11 cellular contexts compared by ENCODE assay signal in the genomic region with DNA sequence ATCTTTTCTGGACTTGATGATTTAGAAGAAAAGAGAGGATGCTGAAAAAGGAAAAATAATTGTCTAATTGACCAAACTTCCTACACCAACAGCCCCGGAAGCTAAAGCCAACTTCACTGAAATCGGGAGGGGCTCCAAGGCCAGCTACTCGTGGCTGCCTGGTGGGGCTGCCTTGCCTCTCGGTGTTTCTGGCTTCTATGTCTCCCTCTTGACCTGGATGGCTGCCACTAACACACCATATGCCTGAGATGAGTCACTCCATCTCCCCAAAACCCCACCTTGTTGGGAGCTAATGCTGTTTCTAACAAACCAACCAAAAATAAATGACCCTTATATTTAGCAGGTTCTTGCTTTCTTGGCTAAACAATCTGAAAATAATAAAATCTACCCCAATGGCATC.
DNase-seq lines count a peak whose midpoint lies in the region; ATAC-seq, FAIRE-seq and TF ChIP-seq lines count a peak whose summit lies in the region.
"Had no signal": no experiment of that assay in that cellular context is flagged by ENCODE, and none has a peak within 500 bp of the region (broad histone marks: within the 10 kb centered on the region; RNA-seq: fewer than 3 reads in every experiment).

No MANE protein-coding gene starts in this region.

- H3K36me3 Mint-ChIP-seq in CD8-positive, alpha-beta T cell = peaks cover 75% of the 10 kb centered on the region

- dilution Hi-C loops in keratinocyte (cut with MboI; ENCODE audit: extremely low pct_ligation_motif_present, low sequenced_read_pairs) = no loop called here

- H3K9ac ChIP-seq in keratinocyte (ENCODE audit: control insufficient read depth, extremely low read depth, insufficient read depth, low read length) = no peak overlapping the region

- peaks cover 3% of the 10 kb centered on the region for H3K9me1 ChIP-seq in keratinocyte (ENCODE audit: control insufficient read depth, extremely low read depth, insufficient read depth, low read length)

- H3K4me3 ChIP-seq in CD8-positive, alpha-beta T cell (ENCODE audit: low read depth, low read length) = peak overlapping the region; percentile 8
- H3K4me3 ChIP-seq in MG63 = no peak overlapping the region
- no peak overlapping the region for H3K4me3 ChIP-seq in astrocyte of the spinal cord (ENCODE audit: low read depth, low read length)
- H3K4me3 ChIP-seq in keratinocyte (ENCODE audit: control insufficient read depth in 2 of 3, extremely low read depth in 1 of 3, insufficient read depth in 2 of 3, low read depth in 1 of 3, low read length in 3 of 3) = peak overlapping the region in 1 of 3 experiments; percentile 23
- H3K4me3 ChIP-seq in foreskin fibroblast (ENCODE audit: low read depth in 1 of 2, low read length in 2 of 2) = no peak overlapping the region

- no peaks in the 10 kb centered on the region for H4K20me1 ChIP-seq in keratinocyte (ENCODE audit: control insufficient read depth, extremely low read depth, insufficient read depth, low read length)

- intact Hi-C loops in CD8-positive, alpha-beta T cell (cut with DNase I, micrococcal nuclease) = loop anchor here (1.0 to 5.0 kb wide), 3 partner anchors 9 to 35 kb away; no protein-coding TSS in a partner anchor

- H3K79me2 ChIP-seq in keratinocyte (ENCODE audit: control insufficient read depth, insufficient read depth, low read length) = peaks cover 2% of the 10 kb centered on the region

- H3K4me3 Mint-ChIP-seq in CD8-positive, alpha-beta T cell = peak overlapping the region; percentile 67

- in situ Hi-C loops in astrocyte of the spinal cord (cut with HindIII; ENCODE audit: low sequenced_read_pairs) = no loop called here

- H3K36me3 ChIP-seq in CD8-positive, alpha-beta T cell (ENCODE audit: insufficient read depth, low read length) = peaks cover 40% of the 10 kb centered on the region
- H3K36me3 ChIP-seq in MG63 = peaks cover 38% of the 10 kb centered on the region
- peaks cover 0 to 6% of the 10 kb centered on the region in 2 experiments for H3K36me3 ChIP-seq in keratinocyte (ENCODE audit: control insufficient read depth in 2 of 2, extremely low read depth in 1 of 2, insufficient read depth in 2 of 2, low read length in 2 of 2)

- H3K27me3 ChIP-seq in CD8-positive, alpha-beta T cell (ENCODE audit: insufficient read depth, low read length) = no peaks in the 10 kb centered on the region
- H3K27me3 ChIP-seq in MG63 = no peaks in the 10 kb centered on the region
- H3K27me3 ChIP-seq in keratinocyte (ENCODE audit: control insufficient read depth, extremely low read depth, insufficient read depth, low read length) = no peaks in the 10 kb centered on the region

- peak overlapping the region; percentile 74 for H3K4me2 ChIP-seq in keratinocyte (ENCODE audit: control insufficient read depth, extremely low read depth, insufficient read depth, low read depth, low read length)

- DNase-seq in CD8-positive, alpha-beta T cell = no peak
- DNase-seq in MG63 (peak; percentile 52), astrocyte of the spinal cord (ENCODE audit: low read depth, low spot score) (peak; percentile 8), keratinocyte (ENCODE audit: low read depth, low spot score) (no peak), NCI-H1092 treated with DMSO at 0.1 percent for 48 hours (lab: John Stamatoyannopoulos, UW) (no peak), NCI-H1105 (lab: John Stamatoyannopoulos, UW) (no peak), germinal center (ENCODE audit: low spot score) (no peak), foreskin fibroblast (no peak)
- DNase-seq: amygdala, Caco-2 had no signal

- no peaks in the 10 kb centered on the region for H3K9me3 ChIP-seq in CD8-positive, alpha-beta T cell (ENCODE audit: low read length)
- H3K9me3 ChIP-seq in MG63 (no peaks in the 10 kb centered on the region), keratinocyte (ENCODE audit: control insufficient read depth, low read depth, low read length) (no peaks in the 10 kb centered on the region)
- H3K9me3 ChIP-seq: Caco-2 had no signal

- H3K27me3 Mint-ChIP-seq in CD8-positive, alpha-beta T cell (ENCODE audit: low read depth) = no peaks in the 10 kb centered on the region

- H2AFZ ChIP-seq in keratinocyte (ENCODE audit: control insufficient read depth, low read length) = no peak overlapping the region

- ATAC-seq in CD8-positive, alpha-beta T cell = no peak

- H3K4me1 Mint-ChIP-seq in CD8-positive, alpha-beta T cell (ENCODE audit: low read depth) = peaks cover 87% of the 10 kb centered on the region

- TF ChIP-seq CTCF in CD8-positive, alpha-beta T cell (IDR thresholded peaks at IDR 0.05) = no peak
- no peak for TF ChIP-seq CTCF in astrocyte of the spinal cord (IDR thresholded peaks at IDR 0.05; ENCODE audit: low read depth, low read length)
- no peak for TF ChIP-seq CTCF in keratinocyte (optimal IDR thresholded peaks at IDR 0.05 in 1 of 3, IDR thresholded peaks at IDR 0.05 in 1 of 3, conservative IDR thresholded peaks at IDR 0.05 in 1 of 3; ENCODE audit: extremely low read depth in 1 of 3, insufficient read depth in 2 of 3, low read length in 3 of 3)
- TF ChIP-seq CTCF in foreskin fibroblast (IDR thresholded peaks at IDR 0.05; ENCODE audit: low read depth, low read length) = no peak

- peak overlapping the region; percentile 83 for H3K27ac Mint-ChIP-seq in CD8-positive, alpha-beta T cell

- POLR2A ChIA-PET in CD8-positive, alpha-beta T cell (lab: Charles Lee) = interaction anchor here (1.1 kb wide), 1 partner anchor 53 kb away, joined by 3 read pairs; no protein-coding TSS in a partner anchor

- no peaks in the 10 kb centered on the region for H3K9me3 Mint-ChIP-seq in CD8-positive, alpha-beta T cell

- FAIRE-seq in keratinocyte (lab: Jason Lieb, UNC) = no peak
- FAIRE-seq: H1 had no signal

- H3K4me1 ChIP-seq in CD8-positive, alpha-beta T cell (ENCODE audit: insufficient read depth, low read length) = peaks cover 63% of the 10 kb centered on the region
- H3K4me1 ChIP-seq in keratinocyte (ENCODE audit: control insufficient read depth, extremely low read depth, insufficient read depth, low read length) = peaks cover 36% of the 10 kb centered on the region
- H3K4me1 ChIP-seq: Caco-2 had no signal

- CTCF ChIA-PET in CD8-positive, alpha-beta T cell (lab: Charles Lee) = interaction anchor here (0.9 to 2.5 kb wide), 6 partner anchors 20 to 53 kb away, joined by 3 to 10 read pairs (median 4); no protein-coding TSS in a partner anchor

- peak overlapping the region; percentile 20 for H3K27ac ChIP-seq in CD8-positive, alpha-beta T cell (ENCODE audit: low read depth, low read length)
- peak overlapping the region; percentile 63 for H3K27ac ChIP-seq in keratinocyte (ENCODE audit: control insufficient read depth, insufficient read depth, low read length)

Comparison
In these comparisons a context has a peak if more than half of its experiments do, and no peak if none do; other contexts are left out.
1. DNase-seq: peak in MG63 (single experiment) and astrocyte of the spinal cord (single experiment); none in CD8-positive, alpha-beta T cell (0 of 7), keratinocyte (single experiment), NCI-H1092 treated with DMSO at 0.1 percent for 48 hours (single experiment), NCI-H1105 (single experiment), germinal center (single experiment) and foreskin fibroblast (0 of 2).